In genomic region chr3:42545284-42545900, GRCh38 we compare ENCODE assay signal across 18 cellular contexts. TPM values are rescaled to one million over a fixed set of nuclear protein-coding genes. Genes with fewer than 3 reads are reported as not detected.
DNase-seq lines count a peak whose midpoint lies in the region; ATAC-seq and TF ChIP-seq lines count a peak whose summit lies in the region.
"Had no signal": no experiment of that assay in that cellular context is flagged by ENCODE, and none has a peak within 500 bp of the region (broad histone marks: within the 10 kb centered on the region; RNA-seq: fewer than 3 reads in every experiment).

No MANE protein-coding gene starts in this region.

- no peaks in the 10 kb centered on the region for H3K27me3 ChIP-seq in sigmoid colon
- H3K27me3 ChIP-seq: foreskin keratinocyte had no signal

- POLR2A ChIA-PET in GM10248 (lab: Yijun Ruan, JAX), result no interaction called here

- CTCF ChIA-PET in GM10248 (lab: Yijun Ruan, JAX), result interaction anchor here (1.0 to 9.5 kb wide), 6 partner anchors 9 to 297 kb away, joined by 3 to 95 read pairs (median 18); no protein-coding TSS in a partner anchor

- peaks cover 0 to 18% (median 4%) of the 10 kb centered on the region in 4 donors for H3K4me1 ChIP-seq in sigmoid colon
- H3K4me1 ChIP-seq: foreskin keratinocyte had no signal

- peak overlapping the region in 2 of 4 donors; percentile 1 to 22 for H3K27ac ChIP-seq in sigmoid colon
- H3K27ac ChIP-seq: foreskin keratinocyte had no signal

- intact Hi-C loops in left cardiac atrium (cut with DNase I), result loop anchor here (5.0 to 10.0 kb wide), 2 partner anchors 298 to 311 kb away; no protein-coding TSS in a partner anchor
- intact Hi-C loops in sigmoid colon (cut with DNase I), result loop anchor here (5.0 kb wide), 1 partner anchor 318 kb away; no protein-coding TSS in a partner anchor

- no peaks in the 10 kb centered on the region for H3K9me3 ChIP-seq in sigmoid colon

- ATAC-seq in left cardiac atrium (peak; percentile 4 to 14), GM19023 (IDR thresholded peaks at IDR 0.05; ENCODE audit: unreplicated experiment) (no peak), HG03159 (IDR thresholded peaks at IDR 0.05; ENCODE audit: unreplicated experiment) (no peak)
- ATAC-seq: activated CD4-positive, alpha-beta T cell treated with anti-CD3 and anti-CD28 coated beads for 36 hours; activated naive CD4-positive, alpha-beta T cell treated with anti-CD3 and anti-CD28 coated beads, Interleukin-2, amount 50 U/mL, for 72 hours; foreskin keratinocyte; HCT116 had no signal

- in situ Hi-C loops in astrocyte of the cerebellum (cut with HindIII; ENCODE audit: low sequenced_read_pairs), result no loop called here

- WGBS in sigmoid colon, 2 donors, result 65 to 79% methylated on average over 5 of the region's 5 CpGs

- TF ChIP-seq EP300 in sigmoid colon (IDR thresholded peaks at IDR 0.05), result no peak

- H3K4me3 ChIP-seq in astrocyte of the cerebellum (ENCODE audit: low read depth, low read length) (no peak overlapping the region), sigmoid colon (no peak overlapping the region)

- DNase-seq in D341Med (ENCODE audit: low spot score) (peak; percentile 11), astrocyte of the cerebellum (ENCODE audit: low read depth) (no peak), left cardiac atrium (no peak), sigmoid colon (peak; percentile 41), NCI-H446 treated with DMSO at 0.1 percent for 48 hours (lab: John Stamatoyannopoulos, UW) (no peak), GM10248 (ENCODE audit: extremely low spot score) (no peak)
- DNase-seq: activated CD4-positive, alpha-beta T cell treated with anti-CD3 and anti-CD28 coated beads for 36 hours; central memory CD4-positive, alpha-beta T cell; endodermal cell; foreskin keratinocyte; immature natural killer cell; KBM-7; NK-92 treated with Interleukin-12 subunit alpha and Interleukin-12 subunit beta, amount 100 ng/mL, for 24 hours; T-helper 2 cell had no signal

- H3K36me3 ChIP-seq in sigmoid colon, result peaks cover 0 to 21% (median 2%) of the 10 kb centered on the region in 4 donors

- peak; percentile 1 for TF ChIP-seq CTCF in astrocyte of the cerebellum (IDR thresholded peaks at IDR 0.05; ENCODE audit: low read depth, low read length, missing control alignments)
- no peak for TF ChIP-seq CTCF in sigmoid colon (IDR thresholded peaks at IDR 0.05)
- TF ChIP-seq CTCF in GM10248 (IDR thresholded peaks at IDR 0.05; ENCODE audit: control extremely low read depth, extremely low read depth, low read depth, missing control alignments), result no peak

- no peak for TF ChIP-seq POLR2A in sigmoid colon (IDR thresholded peaks at IDR 0.05)

RNA-seq across cellular contexts. Expression of gene SEC22C, which starts 36.4 kb away (rescaled TPM):
- total RNA-seq in left cardiac atrium, result 10 to 100 TPM; 24.4 to 29.8 TPM
- 10 to 100 TPM; 48.5 to 89.2 (median 57.2) TPM for total RNA-seq in sigmoid colon
- 10 to 100 TPM in 2 of 3 donors, 1 to 10 TPM in 1; 8.4 to 18.2 (median 11.3) TPM for polyA plus RNA-seq in sigmoid colon

RNA-seq across cellular contexts. Expression of gene VIPR1, which starts 42.9 kb away (rescaled TPM):
- total RNA-seq in left cardiac atrium (1 to 10 TPM; 4.9 to 5.9 TPM), sigmoid colon (1 to 10 TPM; 2.6 to 9.6 (median 5.8) TPM)
- polyA plus RNA-seq in sigmoid colon, result 10 to 100 TPM; 24.5 to 50.6 (median 43.8) TPM

RNA-seq across cellular contexts. Expression of gene SS18L2, which starts 45.3 kb away (rescaled TPM):
- total RNA-seq in left cardiac atrium (10 to 100 TPM; 13.4 to 14.1 TPM), sigmoid colon (10 to 100 TPM in 2 of 4 donors, 1 to 10 TPM in 2; 9.1 to 27.0 (median 12.8) TPM)
- polyA plus RNA-seq in sigmoid colon, result 10 to 100 TPM; 36.6 to 67.3 (median 41.5) TPM

RNA-seq across cellular contexts. Expression of gene NKTR, which starts 55.1 kb away (rescaled TPM):
- total RNA-seq in left cardiac atrium (10 to 100 TPM; 26.5 to 35.9 TPM), sigmoid colon (100 to 1,000 TPM in 1 of 4 donors, 10 to 100 TPM in 3; 81.3 to 130 (median 84.4) TPM)
- polyA plus RNA-seq in sigmoid colon, result 10 to 100 TPM in 1 of 3 donors, 1 to 10 TPM in 2; 1.8 to 27.9 (median 2.5) TPM

Comparison
In these comparisons a context has a peak if more than half of its experiments do, and no peak if none do; other contexts are left out.
1. DNase-seq: peak in D341Med (single experiment) and sigmoid colon (single experiment); none in astrocyte of the cerebellum (single experiment), left cardiac atrium (single experiment), NCI-H446 treated with DMSO at 0.1 percent for 48 hours (single experiment) and GM10248 (single experiment).
2. ATAC-seq: peak in left cardiac atrium (2 of 2); none in GM19023 (single experiment) and HG03159 (single experiment).